In genomic region chr19:56538254-56538760, GRCh38 we compare ENCODE assay signal across 8 cellular contexts. TPM values are rescaled to one million over a fixed set of nuclear protein-coding genes. Genes with fewer than 3 reads are reported as not detected.
DNase-seq lines count a peak whose midpoint lies in the region; ATAC-seq and TF ChIP-seq lines count a peak whose summit lies in the region.

No MANE protein-coding gene starts in this region.

- peaks cover 25% of the 10 kb centered on the region for H3K4me1 ChIP-seq in left ventricle myocardium inferior
- peaks cover 0 to 19% (median 13%) of the 10 kb centered on the region in 4 donors for H3K4me1 ChIP-seq in tibial artery

- H3K27me3 ChIP-seq in left ventricle myocardium inferior (ENCODE audit: low read depth) = no peaks in the 10 kb centered on the region
- H3K27me3 ChIP-seq in tibial artery = no peaks in the 10 kb centered on the region

- intact Hi-C loops in left ventricle myocardium inferior (cut with micrococcal nuclease) (no loop called here), posterior cingulate gyrus (cut with DNase I) (loop anchor here (2.0 to 10.0 kb wide), 3 partner anchors 28 to 144 kb away; partner anchors contain the start of genes ZNF470 and ZNF582), tibial artery (cut with DNase I; ENCODE audit: low total_unique reads) (no loop called here)

- DNase-seq in Ammon's horn (ENCODE audit: low spot score) (peak; percentile 95), MV-4-11 (lab: John Stamatoyannopoulos, UW) (peak; percentile 93), T-helper 2 cell (peak; percentile 61 to 87 (median 85)), amygdala (lab: John Stamatoyannopoulos, UW) (peak; percentile 57 to 98 (median 91)), left ventricle myocardium inferior (peak; percentile 91), posterior cingulate gyrus (peak; percentile 92 to 99 (median 96)), tibial artery (peak; percentile 86 to 95)

- H3K9me3 ChIP-seq in left ventricle myocardium inferior (replicated peaks) = peaks cover 72% of the 10 kb centered on the region
- H3K9me3 ChIP-seq in tibial artery = peaks cover 4 to 64% (median 57%) of the 10 kb centered on the region in 3 donors

- H3K27ac ChIP-seq in left ventricle myocardium inferior (replicated peaks) (peak overlapping the region; percentile 98), tibial artery (peak overlapping the region; percentile 85)

- peak overlapping the region; percentile 83 for H3K4me3 ChIP-seq in left ventricle myocardium inferior
- peak overlapping the region; percentile 68 to 70 for H3K4me3 ChIP-seq in tibial artery

- H3K36me3 ChIP-seq in left ventricle myocardium inferior (peaks cover 51% of the 10 kb centered on the region), tibial artery (peaks cover 37 to 55% (median 50%) of the 10 kb centered on the region in 3 donors)

- TF ChIP-seq CTCF in left ventricle myocardium inferior (IDR thresholded peaks at IDR 0.05; ENCODE audit: borderline replicate concordance) (peak; percentile 23), tibial artery (IDR thresholded peaks at IDR 0.05) (peak in 1 of 2 experiments; percentile 35)

- peak; percentile 79 for ATAC-seq in GM21528 (IDR thresholded peaks at IDR 0.05; ENCODE audit: low FRiP score, unreplicated experiment)

RNA-seq across cellular contexts. Expression of gene ZFP28, which starts 0.4 kb away (rescaled TPM):
- total RNA-seq in left ventricle myocardium inferior = 6.0 TPM

RNA-seq across cellular contexts. Expression of gene ZNF470, which starts 29.0 kb away (rescaled TPM):
- total RNA-seq in left ventricle myocardium inferior = 4.3 TPM

RNA-seq across cellular contexts. Expression of gene ZNF471, which starts 30.7 kb away (rescaled TPM):
- 6.9 TPM for total RNA-seq in left ventricle myocardium inferior

RNA-seq across cellular contexts. Expression of gene ZNF71, which starts 56.8 kb away (rescaled TPM):
- 5.8 TPM for total RNA-seq in left ventricle myocardium inferior

Comparison
In these comparisons a context has a peak if more than half of its experiments do, and no peak if none do; other contexts are left out.
1. Peak in every context shown above with its lines: DNase-seq, ATAC-seq, H3K4me3 ChIP-seq and H3K27ac ChIP-seq.